In the genomic region with DNA sequence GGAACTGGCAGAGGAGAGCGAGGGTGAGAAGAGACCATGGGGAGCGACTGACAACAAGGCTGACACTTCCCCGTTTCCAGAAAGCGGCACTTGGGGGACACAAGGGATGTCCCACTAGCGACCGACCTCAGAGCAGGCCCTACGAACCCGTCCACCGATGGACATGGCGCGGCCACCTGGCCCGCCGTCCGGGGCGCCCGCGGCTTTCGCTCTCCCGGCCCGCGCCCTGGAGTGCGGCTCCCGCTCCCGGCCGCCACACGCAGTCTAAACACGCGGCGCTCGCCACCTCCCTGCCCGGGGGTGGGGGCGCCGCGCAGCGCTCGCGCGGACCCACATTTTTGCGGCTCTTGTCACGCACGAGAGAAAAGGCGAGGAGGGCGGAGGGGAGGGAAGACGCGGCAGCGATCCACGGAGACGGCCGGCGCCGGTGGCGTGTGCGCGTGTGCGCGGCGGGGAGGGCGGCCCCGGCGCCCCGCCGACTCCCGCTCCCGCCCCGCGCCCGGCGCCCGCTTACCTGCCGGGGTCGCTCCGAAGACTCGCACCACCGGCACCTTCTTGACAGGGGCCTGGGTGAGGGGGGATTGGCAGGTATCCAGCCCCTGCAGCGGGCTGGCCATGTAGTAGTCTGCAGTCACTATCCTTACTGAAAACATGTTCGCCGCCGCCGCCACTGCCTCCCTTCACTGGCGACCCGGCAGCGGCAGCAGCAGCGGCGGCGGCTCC, we compare ENCODE assay signal across 8 cellular contexts. TPM values are rescaled to one million over a fixed set of nuclear protein-coding genes. Genes with fewer than 3 reads are reported as not detected.
DNase-seq lines count a peak whose midpoint lies in the region; ATAC-seq lines count a peak whose summit lies in the region.

No MANE protein-coding gene starts in this region.

- H3K27ac ChIP-seq in mesendoderm (ENCODE audit: low read depth, low read length) = peak overlapping the region; percentile 100

- H3K4me1 Mint-ChIP-seq in activated CD8-positive, alpha-beta T cell treated with anti-CD3 and anti-CD28 coated beads, Interleukin-2, amount 10 ng/mL, durations not matched to agents 7 days and 5 days (ENCODE audit: low read depth) = peaks cover 52% of the 10 kb centered on the region
- peaks cover 32 to 51% of the 10 kb centered on the region in 2 donors for H3K4me1 Mint-ChIP-seq in effector memory CD8-positive, alpha-beta T cell (ENCODE audit: low read depth in 2 of 2)
- H3K4me1 Mint-ChIP-seq in stimulated activated effector memory CD8-positive, alpha-beta T cell treated with anti-CD3 and anti-CD28 coated beads, Interleukin-12 subunit alpha, Interleukin-12 subunit beta, amount 100 ng/mL, for 72 hours = peaks cover 46% of the 10 kb centered on the region

- H3K4me2 ChIP-seq in mesendoderm (ENCODE audit: low read length) = peak overlapping the region; percentile 52

- H3K27me3 Mint-ChIP-seq in activated CD8-positive, alpha-beta T cell treated with anti-CD3 and anti-CD28 coated beads, Interleukin-2, amount 10 ng/mL, durations not matched to agents 7 days and 5 days (ENCODE audit: low read depth) = no peaks in the 10 kb centered on the region
- H3K27me3 Mint-ChIP-seq in effector memory CD8-positive, alpha-beta T cell = no peaks in the 10 kb centered on the region

- WGBS in mesendoderm (ENCODE audit: extremely low coverage, insufficient coverage, low lambda C conversion rate) = no CpG with 5 or more reads among the region's 85 CpGs

- peak overlapping the region; percentile 99 for H3K4me3 Mint-ChIP-seq in activated CD8-positive, alpha-beta T cell treated with anti-CD3 and anti-CD28 coated beads, Interleukin-2, amount 10 ng/mL, durations not matched to agents 7 days and 5 days
- H3K4me3 Mint-ChIP-seq in effector memory CD8-positive, alpha-beta T cell = peak overlapping the region; percentile 90 to 97
- H3K4me3 Mint-ChIP-seq in stimulated activated effector memory CD8-positive, alpha-beta T cell treated with anti-CD3 and anti-CD28 coated beads, Interleukin-12 subunit alpha, Interleukin-12 subunit beta, amount 100 ng/mL, for 72 hours = peak overlapping the region; percentile 87

- H3K9ac ChIP-seq in mesendoderm (ENCODE audit: low read length) = peak overlapping the region; percentile 93

- peaks cover 2% of the 10 kb centered on the region for H3K27me3 ChIP-seq in mesendoderm (ENCODE audit: insufficient read depth, low read length, poor library complexity)

- peaks cover 17% of the 10 kb centered on the region for H3K36me3 Mint-ChIP-seq in activated CD8-positive, alpha-beta T cell treated with anti-CD3 and anti-CD28 coated beads, Interleukin-2, amount 10 ng/mL, durations not matched to agents 7 days and 5 days (ENCODE audit: low read depth)
- peaks cover 29% of the 10 kb centered on the region for H3K36me3 Mint-ChIP-seq in effector memory CD8-positive, alpha-beta T cell (ENCODE audit: insufficient read depth)
- H3K36me3 Mint-ChIP-seq in stimulated activated effector memory CD8-positive, alpha-beta T cell treated with anti-CD3 and anti-CD28 coated beads, Interleukin-12 subunit alpha, Interleukin-12 subunit beta, amount 100 ng/mL, for 72 hours = peaks cover 14% of the 10 kb centered on the region

- H2BK15ac ChIP-seq in mesendoderm (replicated peaks; ENCODE audit: low read depth) = no peak overlapping the region

- no peak overlapping the region for H4K5ac ChIP-seq in mesendoderm (ENCODE audit: low read length)

- H3K9me3 Mint-ChIP-seq in activated CD8-positive, alpha-beta T cell treated with anti-CD3 and anti-CD28 coated beads, Interleukin-2, amount 10 ng/mL, durations not matched to agents 7 days and 5 days (ENCODE audit: insufficient read depth) = no peaks in the 10 kb centered on the region
- H3K9me3 Mint-ChIP-seq in effector memory CD8-positive, alpha-beta T cell = no peaks in the 10 kb centered on the region
- no peaks in the 10 kb centered on the region for H3K9me3 Mint-ChIP-seq in stimulated activated effector memory CD8-positive, alpha-beta T cell treated with anti-CD3 and anti-CD28 coated beads, Interleukin-12 subunit alpha, Interleukin-12 subunit beta, amount 100 ng/mL, for 72 hours

- peak overlapping the region; percentile 77 for H3K4me3 ChIP-seq in mesendoderm (ENCODE audit: low read length)

- DNase-seq in DMS 273 (lab: John Stamatoyannopoulos, UW; ENCODE audit: unreplicated experiment) (peak; percentile 84), DMS 273 treated with DMSO at 0.1 percent for 48 hours (lab: John Stamatoyannopoulos, UW) (no peak), NCI-H2171 (lab: John Stamatoyannopoulos, UW) (peak; percentile 33), mesendoderm (no peak)
- peak; percentile 58 for DNase-seq in activated CD8-positive, alpha-beta T cell treated with anti-CD3 and anti-CD28 coated beads, Interleukin-2, amount 10 ng/mL, durations not matched to agents 7 days and 5 days
- DNase-seq in effector memory CD8-positive, alpha-beta T cell = peak; percentile 24 to 32 (median 31)
- peak; percentile 39 to 81 for DNase-seq in stimulated activated effector memory CD8-positive, alpha-beta T cell treated with anti-CD3 and anti-CD28 coated beads, Interleukin-12 subunit alpha, Interleukin-12 subunit beta, amount 100 ng/mL, for 72 hours (ENCODE audit: low spot score in 2 of 2)

- H2BK120ac ChIP-seq in mesendoderm (ENCODE audit: low read depth, low read length) = no peak overlapping the region

- no peak overlapping the region for H4K8ac ChIP-seq in mesendoderm (ENCODE audit: low read depth, low read length)

- peaks cover 12% of the 10 kb centered on the region for H3K4me1 ChIP-seq in mesendoderm (ENCODE audit: control insufficient read depth, low read depth, low read length)

- peaks cover 1% of the 10 kb centered on the region for H3K79me2 ChIP-seq in mesendoderm (ENCODE audit: control insufficient read depth, insufficient read depth, low read length)

- peak overlapping the region; percentile 92 for H3K27ac Mint-ChIP-seq in activated CD8-positive, alpha-beta T cell treated with anti-CD3 and anti-CD28 coated beads, Interleukin-2, amount 10 ng/mL, durations not matched to agents 7 days and 5 days
- H3K27ac Mint-ChIP-seq in effector memory CD8-positive, alpha-beta T cell = peak overlapping the region; percentile 96 to 98
- H3K27ac Mint-ChIP-seq in stimulated activated effector memory CD8-positive, alpha-beta T cell treated with anti-CD3 and anti-CD28 coated beads, Interleukin-12 subunit alpha, Interleukin-12 subunit beta, amount 100 ng/mL, for 72 hours = peak overlapping the region; percentile 97

- H3K36me3 ChIP-seq in mesendoderm (ENCODE audit: control insufficient read depth, insufficient read depth, low read length) = no peaks in the 10 kb centered on the region

- H3K56ac ChIP-seq in mesendoderm (ENCODE audit: low read length) = peak overlapping the region; percentile 98

- no peak overlapping the region for H2AK5ac ChIP-seq in mesendoderm (ENCODE audit: low read length)

- CTCF ChIA-PET in activated CD8-positive, alpha-beta T cell treated with anti-CD3 and anti-CD28 coated beads, Interleukin-2, amount 10 ng/mL, durations not matched to agents 7 days and 5 days (lab: Charles Lee) = interaction anchor here (2.6 to 3.3 kb wide), 3 partner anchors 83 to 560 kb away, joined by 12 to 30 read pairs (median 13); a partner anchor contains a TSS

- no peak overlapping the region for H2BK5ac ChIP-seq in mesendoderm (ENCODE audit: low read length)

- H3K23ac ChIP-seq in mesendoderm (ENCODE audit: low read length) = peak overlapping the region; percentile 33

- H3K18ac ChIP-seq in mesendoderm (ENCODE audit: low read length) = peak overlapping the region; percentile 79

- peak; percentile 25 for ATAC-seq in HG02642 (IDR thresholded peaks at IDR 0.05; ENCODE audit: poor library complexity, unreplicated experiment)
- peak; percentile 29 for ATAC-seq in activated CD8-positive, alpha-beta T cell treated with anti-CD3 and anti-CD28 coated beads, Interleukin-2, amount 10 ng/mL, durations not matched to agents 7 days and 5 days
- ATAC-seq in effector memory CD8-positive, alpha-beta T cell (replicated peaks) = peak; percentile 21
- ATAC-seq in stimulated activated effector memory CD8-positive, alpha-beta T cell treated with anti-CD3 and anti-CD28 coated beads, Interleukin-12 subunit alpha, Interleukin-12 subunit beta, amount 100 ng/mL, for 72 hours = peak; percentile 35

- peaks cover 3% of the 10 kb centered on the region for H3K79me1 ChIP-seq in mesendoderm (ENCODE audit: low read length)

- POLR2A ChIA-PET in activated CD8-positive, alpha-beta T cell treated with anti-CD3 and anti-CD28 coated beads, Interleukin-2, amount 10 ng/mL, durations not matched to agents 7 days and 5 days (lab: Charles Lee) = interaction anchor here (0.6 to 2.7 kb wide), 11 partner anchors 10 to 605 kb away, joined by 3 to 34 read pairs (median 4); a partner anchor contains a TSS

- H3K4ac ChIP-seq in mesendoderm (ENCODE audit: low read depth, low read length) = peak overlapping the region; percentile 7

RNA-seq across cellular contexts. Expression of a gene that starts 0.6 kb away (rescaled TPM):
- 10 to 100 TPM; 29.2 to 30.0 TPM for total RNA-seq in activated CD8-positive, alpha-beta T cell treated with anti-CD3 and anti-CD28 coated beads, Interleukin-2, amount 10 ng/mL, durations not matched to agents 7 days and 5 days
- 3.5 TPM for polyA plus RNA-seq in mesendoderm (2013, experiment 1 of 2)
- 2.2 TPM for polyA plus RNA-seq in mesendoderm (2013, experiment 2 of 2)

Comparison
In these comparisons a context has a peak if more than half of its experiments do, and no peak if none do; other contexts are left out.
1. DNase-seq: peak in DMS 273 (single experiment), NCI-H2171 (single experiment), activated CD8-positive, alpha-beta T cell treated with anti-CD3 and anti-CD28 coated beads, Interleukin-2, amount 10 ng/mL, durations not matched to agents 7 days and 5 days (single experiment), effector memory CD8-positive, alpha-beta T cell (3 of 3) and stimulated activated effector memory CD8-positive, alpha-beta T cell treated with anti-CD3 and anti-CD28 coated beads, Interleukin-12 subunit alpha, Interleukin-12 subunit beta, amount 100 ng/mL, for 72 hours (2 of 2); none in DMS 273 treated with DMSO at 0.1 percent for 48 hours (single experiment) and mesendoderm (single experiment).
2. Peak in every context shown above with its lines, with median percentiles within 50 percentile points of each other: ATAC-seq, H3K27ac Mint-ChIP-seq and H3K4me3 Mint-ChIP-seq.